ENCODE assay signal across 1 cellular context in genomic region chr9:127825319-127826051, GRCh38.
TF ChIP-seq lines count a peak whose summit lies in the region.

No MANE protein-coding gene starts in this region.

TF ChIP-seq in K562, 482 proteins besides CTCF, POLR2A, EP300 and RAD21 (continues in another document):
- TF ChIP-seq POU5F1 (IDR thresholded peaks at IDR 0.05; ENCODE audit: borderline replicate concordance, low read depth, low read length, partially characterized antibody): no peak
- no peak for TF ChIP-seq ZNF23 (CRISPR knock-in tag; IDR thresholded peaks at IDR 0.05)
- TF ChIP-seq E2F4 (CRISPR knock-in tag; IDR thresholded peaks at IDR 0.05; ENCODE audit: low read depth): no peak
- TF ChIP-seq CTBP1 (IDR thresholded peaks at IDR 0.05; ENCODE audit: borderline replicate concordance): peak; percentile 75; the same call in 1 of the 2 replicates
- TF ChIP-seq GABPB1 (CRISPR knock-in tag; IDR thresholded peaks at IDR 0.05): no peak
- TF ChIP-seq FUS (optimal IDR thresholded peaks at IDR 0.05; ENCODE audit: low read depth, low read length): no peak
- TF ChIP-seq MECOM (CRISPR knock-in tag; IDR thresholded peaks at IDR 0.05): no peak
- peak; percentile 96 for TF ChIP-seq NFIC (IDR thresholded peaks at IDR 0.05)
- peak; percentile 58 for TF ChIP-seq BHLHE40 (IDR thresholded peaks at IDR 0.05; ENCODE audit: low read length)
- TF ChIP-seq PRPF4 (IDR thresholded peaks at IDR 0.05; ENCODE audit: insufficient read depth, low read depth, low read length, poor library complexity, severe bottlenecking): no peak
- 0 out of 2 replicates have a peak, but pooled peaks have one; percentile 20 for TF ChIP-seq HDGF (IDR thresholded peaks at IDR 0.05)
- TF ChIP-seq XRCC5 (IDR thresholded peaks at IDR 0.05; ENCODE audit: low read depth, low read length): no peak
- TF ChIP-seq KAT8 (IDR thresholded peaks at IDR 0.05; ENCODE audit: low read depth): no peak
- 0 out of 2 replicates have a peak, but pooled peaks have one; percentile 37 for TF ChIP-seq RBFOX2 (IDR thresholded peaks at IDR 0.05; ENCODE audit: low read depth, low read length)
- TF ChIP-seq ATF7 (IDR thresholded peaks at IDR 0.05): peak; percentile 45; the same call in 1 of the 2 replicates
- no peak for TF ChIP-seq HMGXB4 (CRISPR knock-in tag; IDR thresholded peaks at IDR 0.05)
- TF ChIP-seq ZNF407 (IDR thresholded peaks at IDR 0.05; ENCODE audit: low read depth): no peak
- no peak for TF ChIP-seq RBM34 (IDR thresholded peaks at IDR 0.05; ENCODE audit: borderline replicate concordance, insufficient read depth, low read length)
- no peak for TF ChIP-seq SOX6 (IDR thresholded peaks at IDR 0.05)
- no peak for TF ChIP-seq ZNF444 (CRISPR knock-in tag; IDR thresholded peaks at IDR 0.05)
- TF ChIP-seq PKNOX1 (IDR thresholded peaks at IDR 0.05): peak; percentile 33
- TF ChIP-seq MTA3 (IDR thresholded peaks at IDR 0.05; ENCODE audit: borderline replicate concordance): peak; percentile 51; the same call in 1 of the 2 replicates
- no peak for TF ChIP-seq KLF13 (tag; IDR thresholded peaks at IDR 0.05; ENCODE audit: borderline replicate concordance, low read depth)
- TF ChIP-seq CHD2 (IDR thresholded peaks at IDR 0.05; ENCODE audit: low read depth, low read length): no peak
- TF ChIP-seq DEAF1 (CRISPR knock-in tag; IDR thresholded peaks at IDR 0.05): no peak
- TF ChIP-seq ZFX (CRISPR knock-in tag; IDR thresholded peaks at IDR 0.05): peak; percentile 69; the same call in 1 of the 2 replicates
- TF ChIP-seq GTF3C2 (IDR thresholded peaks at IDR 0.05; ENCODE audit: borderline replicate concordance, extremely low read depth, insufficient read length): peak; percentile 28
- TF ChIP-seq E2F6 (IDR thresholded peaks at IDR 0.05; ENCODE audit: borderline replicate concordance in 1 of 2, extremely low read depth in 1 of 2, insufficient read depth in 1 of 2, insufficient read length in 1 of 2, low read depth in 1 of 2, low read length in 1 of 2, poor library complexity in 1 of 2, severe bottlenecking in 1 of 2): peak in 1 of 2 experiments; percentile 27
- TF ChIP-seq CLOCK (CRISPR knock-in tag; IDR thresholded peaks at IDR 0.05; ENCODE audit: borderline replicate concordance): no peak
- TF ChIP-seq SAFB2 (IDR thresholded peaks at IDR 0.05; ENCODE audit: borderline replicate concordance, low read depth, low read length, severe bottlenecking): no peak
- TF ChIP-seq DPF2 (IDR thresholded peaks at IDR 0.05): 0 out of 2 replicates have a peak, but pooled peaks have one; percentile 11
- TF ChIP-seq HDAC1 (IDR thresholded peaks at IDR 0.05): peak in 1 of 2 experiments; percentile 28; a peak in 1 of 4 replicates
- peak; percentile 72 for TF ChIP-seq CXXC5 (CRISPR knock-in tag; IDR thresholded peaks at IDR 0.05)
- no peak for TF ChIP-seq ARID3A (IDR thresholded peaks at IDR 0.05; ENCODE audit: borderline replicate concordance, low read depth, low read length)
- TF ChIP-seq CBX2 (IDR thresholded peaks at IDR 0.05; ENCODE audit: insufficient read depth, low read length, poor library complexity, severe bottlenecking): no peak
